In the genomic region with DNA sequence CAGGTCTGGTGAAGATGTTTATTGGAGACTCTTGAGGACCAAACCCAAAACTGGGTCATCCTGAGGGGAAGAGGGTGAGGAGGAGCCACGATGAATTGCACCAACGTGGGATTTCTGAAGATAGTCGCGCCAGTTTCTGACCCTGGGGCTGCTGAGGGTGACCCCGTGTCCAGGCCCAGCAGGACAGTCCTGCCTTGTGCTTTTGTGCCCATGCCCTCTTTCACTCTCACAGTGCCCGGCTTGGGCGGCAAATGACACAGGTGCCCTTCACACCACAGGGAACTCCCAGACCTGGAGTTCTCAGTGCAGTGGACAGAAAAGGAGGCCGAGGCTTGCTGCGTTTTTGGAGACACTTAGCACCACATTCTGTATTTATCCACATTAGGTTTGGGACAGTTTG, we compare ENCODE assay signal across 29 cellular contexts. TPM values are rescaled to one million over a fixed set of nuclear protein-coding genes. Genes with fewer than 3 reads are reported as not detected.
"Had no signal": no experiment of that assay in that cellular context is flagged by ENCODE, and none has a peak within 500 bp of the region (broad histone marks: within the 10 kb centered on the region; RNA-seq: fewer than 3 reads in every experiment).

No MANE protein-coding gene starts in this region.

- H3K27me3 ChIP-seq: right lobe of liver, testis, thyroid gland had no signal

- DNase-seq: left ventricle myocardium inferior; mesendoderm; naive B cell; natural killer cell; nephron progenitor cell; psoas muscle; right lobe of liver; stimulated activated CD4-positive, alpha-beta T cell treated with anti-CD3 and anti-CD28 coated beads, Interleukin-12 subunit alpha, Interleukin-12 subunit beta, amount 100 ng/mL, for 4 hours; stimulated activated CD4-positive, alpha-beta T cell treated with anti-CD3 and anti-CD28 coated beads, Interleukin-15, amount 100 ng/mL, for 24 hours; stimulated activated CD4-positive, alpha-beta T cell treated with anti-CD3 and anti-CD28 coated beads, Interleukin-2, amount 100 ng/mL, for 24 hours; stimulated activated CD4-positive, alpha-beta T cell treated with anti-CD3 and anti-CD28 coated beads, Interleukin-4, amount 100 ng/mL, for 1 hour; stimulated activated naive B cell treated with anti-CD40 and anti-IgM and Interleukin-4, amounts not matched to agents 10 μg/mL and 1 μg/mL and 100 μg/mL, for 72 hours; stimulated activated naive CD8-positive, alpha-beta T cell treated with anti-CD3 and anti-CD28 coated beads, Interleukin-15, Interleukin-2, amounts not matched to agents 100 U/mL and 50 U/mL, for 24 hours; stomach; testis; thyroid gland; transverse colon had no signal

- H3K4me1 Mint-ChIP-seq: nephron progenitor cell had no signal

- H3K9me3 ChIP-seq: left ventricle myocardium inferior, psoas muscle, right lobe of liver, stomach, testis, thyroid gland, transverse colon, upper lobe of left lung had no signal

- ATAC-seq: natural killer cell; psoas muscle; right lobe of liver; stimulated activated naive B cell treated with anti-CD40 and anti-IgM and Interleukin-4, amounts not matched to agents 10 μg/mL and 1 μg/mL and 100 μg/mL, for 72 hours; stimulated activated naive CD8-positive, alpha-beta T cell treated with anti-CD3 and anti-CD28 coated beads, Interleukin-15, Interleukin-2, amounts not matched to agents 100 U/mL and 50 U/mL, for 24 hours had no signal

- H3K4me3 Mint-ChIP-seq: mesothelial cell of epicardium; natural killer cell; nephron progenitor cell; neural progenitor cell; stimulated activated naive B cell treated with anti-CD40 and anti-IgM and Interleukin-4, amounts not matched to agents 10 μg/mL and 1 μg/mL and 100 μg/mL, for 72 hours had no signal

- H3K4me2 ChIP-seq: hepatocyte, neural progenitor cell, smooth muscle cell had no signal

- H2AFZ ChIP-seq: hepatocyte, neural progenitor cell, parathyroid adenoma had no signal

- H3K27ac Mint-ChIP-seq: mesothelial cell of epicardium, naive B cell, natural killer cell, nephron progenitor cell, neural progenitor cell had no signal

- H3K36me3 ChIP-seq: left ventricle myocardium inferior, neural progenitor cell, right lobe of liver, stomach, thyroid gland, transverse colon, upper lobe of left lung had no signal

- H3K9ac ChIP-seq: neural progenitor cell, parathyroid adenoma had no signal

- H3K4me3 ChIP-seq: hepatocyte, left ventricle myocardium inferior, lung, neural progenitor cell, psoas muscle, right lobe of liver, smooth muscle cell, stomach, testis, thyroid gland, transverse colon, upper lobe of left lung had no signal

- H3K36me3 Mint-ChIP-seq: mesothelial cell of epicardium; naive B cell; natural killer cell; neural progenitor cell; stimulated activated naive B cell treated with anti-CD40 and anti-IgM and Interleukin-4, amounts not matched to agents 10 μg/mL and 1 μg/mL and 100 μg/mL, for 72 hours had no signal

- H3K27ac ChIP-seq: hepatocyte, left ventricle myocardium inferior, neural progenitor cell, parathyroid adenoma, psoas muscle, right lobe of liver, stomach, testis, thyroid gland, transverse colon, upper lobe of left lung had no signal

- H3K4me1 ChIP-seq: parathyroid adenoma had no signal

- H3K9me3 Mint-ChIP-seq: mesothelial cell of epicardium; naive B cell; natural killer cell; nephron progenitor cell; neural progenitor cell; stimulated activated naive B cell treated with anti-CD40 and anti-IgM and Interleukin-4, amounts not matched to agents 10 μg/mL and 1 μg/mL and 100 μg/mL, for 72 hours had no signal

- H3K79me2 ChIP-seq: hepatocyte, parathyroid adenoma had no signal

RNA-seq across cellular contexts. Expression of gene KIF1A, which starts 15.5 kb away (rescaled TPM):
- total RNA-seq: mononuclear cell had no signal

RNA-seq across cellular contexts. Expression of gene AGXT, which starts 33.1 kb away (rescaled TPM):
- total RNA-seq: left ventricle myocardium inferior, lower leg skin, mesothelial cell of epicardium, mononuclear cell, natural killer cell, posterior vena cava, skeletal muscle tissue, smooth muscle cell, stomach, thyroid gland, urinary bladder had no signal
- polyA plus RNA-seq: smooth muscle cell, stomach had no signal
